1 cellular context compared by ENCODE assay signal in the genomic region with DNA sequence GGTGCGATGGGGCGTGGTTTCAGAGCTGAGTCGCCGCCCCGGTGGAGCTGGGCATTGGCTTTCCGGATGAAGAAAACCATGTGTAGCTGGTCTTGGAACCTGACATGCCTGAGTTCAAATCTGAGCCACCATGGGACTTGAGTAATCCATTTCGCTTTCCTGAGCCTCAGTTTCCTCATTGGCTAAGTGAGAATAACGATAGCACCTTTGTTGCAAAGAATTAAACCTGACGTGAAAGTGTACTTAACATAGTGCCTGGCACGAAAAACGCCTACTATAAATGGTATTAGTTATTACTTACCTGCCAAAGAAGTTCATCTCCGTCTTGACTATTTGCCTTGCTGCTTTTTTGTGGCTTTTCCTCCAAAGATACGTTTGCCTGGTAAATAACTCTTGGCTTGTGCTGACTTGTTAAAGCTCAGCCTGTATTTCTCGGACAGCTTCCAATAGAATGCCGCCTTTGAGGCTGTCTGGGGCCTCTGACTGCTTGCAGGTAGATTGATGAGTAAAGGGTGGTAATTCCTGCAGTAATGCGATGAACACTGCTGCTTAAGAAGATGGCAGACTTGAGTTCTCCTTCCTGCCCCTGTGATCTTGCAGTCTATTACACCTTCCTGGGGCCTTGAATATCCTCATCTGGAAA.
TF ChIP-seq lines count a peak whose summit lies in the region.

No MANE protein-coding gene starts in this region.

TF ChIP-seq in HepG2, 621 proteins besides CTCF, POLR2A, EP300 and RAD21 (continued from another document):
- TF ChIP-seq, protein P1, sequence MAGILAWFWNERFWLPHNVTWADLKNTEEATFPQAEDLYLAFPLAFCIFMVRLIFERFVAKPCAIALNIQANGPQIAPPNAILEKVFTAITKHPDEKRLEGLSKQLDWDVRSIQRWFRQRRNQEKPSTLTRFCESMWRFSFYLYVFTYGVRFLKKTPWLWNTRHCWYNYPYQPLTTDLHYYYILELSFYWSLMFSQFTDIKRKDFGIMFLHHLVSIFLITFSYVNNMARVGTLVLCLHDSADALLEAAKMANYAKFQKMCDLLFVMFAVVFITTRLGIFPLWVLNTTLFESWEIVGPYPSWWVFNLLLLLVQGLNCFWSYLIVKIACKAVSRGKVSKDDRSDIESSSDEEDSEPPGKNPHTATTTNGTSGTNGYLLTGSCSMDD (CRISPR knock-in tag; IDR thresholded peaks at IDR 0.05): no peak
- no peak for TF ChIP-seq ZNF460 (CRISPR knock-in tag; IDR thresholded peaks at IDR 0.05; ENCODE audit: borderline replicate concordance)
- TF ChIP-seq ZMYM4 (CRISPR knock-in tag; IDR thresholded peaks at IDR 0.05): no peak
- no peak for TF ChIP-seq ZNF138 (CRISPR knock-in tag; IDR thresholded peaks at IDR 0.05; ENCODE audit: low read depth)
- no peak for TF ChIP-seq ISX (CRISPR knock-in tag; conservative IDR thresholded peaks at IDR 0.05)
